In genomic region chr19:37763488-37763887, GRCh38 we compare ENCODE assay signal across 1 cellular context.
TF ChIP-seq lines count a peak whose summit lies in the region.

No MANE protein-coding gene starts in this region.

TF ChIP-seq in GM12878, 131 proteins besides CTCF, POLR2A, EP300 and RAD21:
- TF ChIP-seq RAD51 (IDR thresholded peaks at IDR 0.05) (no peak), RFX5 (IDR thresholded peaks at IDR 0.05; ENCODE audit: low read depth, low read length) (no peak), MXI1 (IDR thresholded peaks at IDR 0.05; ENCODE audit: low read depth, low read length) (no peak), SMAD5 (IDR thresholded peaks at IDR 0.05; ENCODE audit: low read depth) (no peak), JUNB (IDR thresholded peaks at IDR 0.05) (peak; percentile 63), ASH2L (IDR thresholded peaks at IDR 0.05; ENCODE audit: borderline replicate concordance, low read depth) (no peak), IRF4 (IDR thresholded peaks at IDR 0.05; ENCODE audit: low read depth, low read length) (no peak)
